In genomic region chr7:652881-653280, GRCh38 we compare ENCODE assay signal across 7 cellular contexts.
"Had no signal": no experiment of that assay in that cellular context is flagged by ENCODE, and none has a peak within 500 bp of the region (broad histone marks: within the 10 kb centered on the region; RNA-seq: fewer than 3 reads in every experiment).

No MANE protein-coding gene starts in this region.

- H3K27ac Mint-ChIP-seq: GM23338, H9, IgD-negative memory B cell had no signal

- H3K9me3 Mint-ChIP-seq: IgD-negative memory B cell had no signal

- H3K4me1 Mint-ChIP-seq: GM23338, H9, IgD-negative memory B cell had no signal

- H3K4me3 ChIP-seq: GM23338 had no signal

- FAIRE-seq: H1, H54, HepG2 had no signal

- H2AFZ ChIP-seq: GM23338 had no signal

- H3K36me3 Mint-ChIP-seq: IgD-negative memory B cell had no signal

- H3K27me3 Mint-ChIP-seq: IgD-negative memory B cell had no signal

- DNase-seq: H9, HCEC 1CT had no signal

- H3K4me3 Mint-ChIP-seq: GM23338, H9, IgD-negative memory B cell had no signal

- H3K4me2 ChIP-seq: GM23338 had no signal
